Comparison of ENCODE assay signal across 15 cellular contexts in genomic region chr14:27050195-27050594, GRCh38.
DNase-seq lines count a peak whose midpoint lies in the region; ATAC-seq and TF ChIP-seq lines count a peak whose summit lies in the region.
"Had no signal": no experiment of that assay in that cellular context is flagged by ENCODE, and none has a peak within 500 bp of the region (broad histone marks: within the 10 kb centered on the region; RNA-seq: fewer than 3 reads in every experiment).

No MANE protein-coding gene starts in this region.

- H3K4me3 ChIP-seq in endodermal cell (ENCODE audit: low read length): no peak overlapping the region
- H3K4me3 ChIP-seq in vagina: no peak overlapping the region
- H3K4me3 ChIP-seq: HAP-1 had no signal

- peaks cover 16% of the 10 kb centered on the region for H3K9me3 Mint-ChIP-seq in endodermal cell

- TF ChIP-seq CTCF in 22Rv1 (IDR thresholded peaks at IDR 0.05) (0 out of 2 replicates have a peak, but pooled peaks have one; percentile 12), endodermal cell (conservative IDR thresholded peaks at IDR 0.05) (peak; percentile 35), vagina (IDR thresholded peaks at IDR 0.05) (no peak)

- H3K4me1 ChIP-seq in endodermal cell (ENCODE audit: control insufficient read depth, insufficient read depth, low read length): no peaks in the 10 kb centered on the region
- H3K4me1 ChIP-seq in vagina: no peaks in the 10 kb centered on the region
- H3K4me1 ChIP-seq: HAP-1 had no signal

- H3K9ac ChIP-seq in endodermal cell (ENCODE audit: extremely low read depth, low read length, poor library complexity, severe bottlenecking): no peak overlapping the region

- no peak overlapping the region for H3K27ac Mint-ChIP-seq in endodermal cell
- H3K27ac Mint-ChIP-seq: T-helper 2 cell treated with Interferon-gamma antibody and Interleukin-4, amounts not matched to agents 5 μg/mL and 100 μg/mL, for 36 hours had no signal

- H3K27ac ChIP-seq in 22Rv1: no peak overlapping the region
- no peak overlapping the region for H3K27ac ChIP-seq in endodermal cell (ENCODE audit: low read depth, low read length)
- no peak overlapping the region for H3K27ac ChIP-seq in vagina

- no peak overlapping the region for H3K4me3 Mint-ChIP-seq in endodermal cell
- H3K4me3 Mint-ChIP-seq: T-helper 2 cell treated with Interferon-gamma antibody and Interleukin-4, amounts not matched to agents 5 μg/mL and 100 μg/mL, for 36 hours had no signal

- peaks cover 6% of the 10 kb centered on the region for H3K4me1 Mint-ChIP-seq in endodermal cell

- intact Hi-C loops in vagina (cut with DNase I): no loop called here

- H3K36me3 Mint-ChIP-seq in endodermal cell (ENCODE audit: low read depth): no peaks in the 10 kb centered on the region

- no peak for TF ChIP-seq POLR2A in vagina (IDR thresholded peaks at IDR 0.05)

- H3K36me3 ChIP-seq in endodermal cell (ENCODE audit: control insufficient read depth, insufficient read depth, low read length): no peaks in the 10 kb centered on the region
- no peaks in the 10 kb centered on the region for H3K36me3 ChIP-seq in vagina
- H3K36me3 ChIP-seq: HAP-1 had no signal

- DNase-seq in NCI-H146 (lab: John Stamatoyannopoulos, UW) (peak; percentile 30), NCI-H748 (lab: John Stamatoyannopoulos, UW; ENCODE audit: unreplicated experiment) (peak; percentile 32), endodermal cell (no peak), activated gamma-delta T cell (lab: John Stamatoyannopoulos, UW) (no peak), vagina (ENCODE audit: extremely low spot score in 2 of 2) (no peak), NCI-H510A treated with DMSO at 0.1 percent for 48 hours (lab: John Stamatoyannopoulos, UW) (no peak)
- DNase-seq: ACHN, AML-193, COR-L47, MV-4-11, NCI-H1436 had no signal

- no peaks in the 10 kb centered on the region for H3K9me3 ChIP-seq in endodermal cell (ENCODE audit: control insufficient read depth, low read length)
- H3K9me3 ChIP-seq in vagina: no peaks in the 10 kb centered on the region
- H3K9me3 ChIP-seq: HAP-1 had no signal

- H3K27me3 Mint-ChIP-seq in endodermal cell (ENCODE audit: insufficient read depth): no peaks in the 10 kb centered on the region

- no peak for ATAC-seq in GM19397 (IDR thresholded peaks at IDR 0.05; ENCODE audit: unreplicated experiment)

- H3K27me3 ChIP-seq in endodermal cell (ENCODE audit: control insufficient read depth, insufficient read depth, low read length, poor library complexity, severe bottlenecking) (no peaks in the 10 kb centered on the region), vagina (no peaks in the 10 kb centered on the region)

Comparison
In these comparisons a context has a peak if more than half of its experiments do, and no peak if none do; other contexts are left out.
1. CTCF ChIP-seq: peak in 22Rv1 (single experiment) and endodermal cell (single experiment); none in vagina (0 of 3).
2. DNase-seq: peak in NCI-H146 (single experiment) and NCI-H748 (single experiment); none in endodermal cell (single experiment), activated gamma-delta T cell (single experiment), vagina (0 of 2) and NCI-H510A treated with DMSO at 0.1 percent for 48 hours (single experiment).